In genomic region chr9:128191406-128192046, GRCh38 we compare ENCODE assay signal across 1 cellular context.
TF ChIP-seq lines count a peak whose summit lies in the region.

Gene CIZ1, minus strand, starts transcription at chr9:128191572. Its CDS starts 715 bp downstream, at chr9:128190857.

TF ChIP-seq in HepG2, 621 proteins besides CTCF, POLR2A, EP300 and RAD21 (continued from another document and continues in another):
- TF ChIP-seq STAT6 (CRISPR knock-in tag; IDR thresholded peaks at IDR 0.05; ENCODE audit: borderline replicate concordance) (no peak), GPBP1L1 (CRISPR knock-in tag; IDR thresholded peaks at IDR 0.05) (no peak), ZNF432 (CRISPR knock-in tag; IDR thresholded peaks at IDR 0.05; ENCODE audit: borderline replicate concordance) (no peak), ZBTB21 (CRISPR knock-in tag; IDR thresholded peaks at IDR 0.05) (no peak), MXD4 (CRISPR knock-in tag; IDR thresholded peaks at IDR 0.05) (no peak), NR2C2 (CRISPR knock-in tag; IDR thresholded peaks at IDR 0.05; ENCODE audit: borderline replicate concordance) (peak; percentile 66), TFE3 (CRISPR knock-in tag; IDR thresholded peaks at IDR 0.05) (no peak), LBX2 (CRISPR knock-in tag; IDR thresholded peaks at IDR 0.05; ENCODE audit: borderline replicate concordance) (no peak), EHMT2 (IDR thresholded peaks at IDR 0.05; ENCODE audit: borderline replicate concordance, low read depth, low read length) (no peak), SIN3A (IDR thresholded peaks at IDR 0.05; ENCODE audit: borderline replicate concordance, low read depth, low read length) (peak; percentile 54; the same call in 1 of the 2 replicates), MTERF4 (CRISPR knock-in tag; IDR thresholded peaks at IDR 0.05) (no peak), KAT7 (CRISPR knock-in tag; IDR thresholded peaks at IDR 0.05; ENCODE audit: borderline replicate concordance) (peak; percentile 55; the same call in 1 of the 2 replicates), ZNF572 (CRISPR knock-in tag; IDR thresholded peaks at IDR 0.05) (no peak), ZNF251 (CRISPR knock-in tag; IDR thresholded peaks at IDR 0.05) (no peak), MAFF (IDR thresholded peaks at IDR 0.05; ENCODE audit: low read depth, low read length) (no peak), ZNF792 (CRISPR knock-in tag; IDR thresholded peaks at IDR 0.05) (no peak), TMF1 (CRISPR knock-in tag; IDR thresholded peaks at IDR 0.05; ENCODE audit: low read depth) (peak; percentile 94), MTF2 (CRISPR knock-in tag; IDR thresholded peaks at IDR 0.05; ENCODE audit: borderline replicate concordance) (no peak), THAP7 (CRISPR knock-in tag; IDR thresholded peaks at IDR 0.05) (no peak), KDM4B (CRISPR knock-in tag; IDR thresholded peaks at IDR 0.05) (no peak), MTA3 (CRISPR knock-in tag; IDR thresholded peaks at IDR 0.05) (no peak), ZFP41 (CRISPR knock-in tag; IDR thresholded peaks at IDR 0.05; ENCODE audit: borderline replicate concordance) (0 out of 2 replicates have a peak, but pooled peaks have one; percentile 43), ZNF326 (CRISPR knock-in tag; IDR thresholded peaks at IDR 0.05; ENCODE audit: borderline replicate concordance) (no peak), BRCA1 (CRISPR knock-in tag; IDR thresholded peaks at IDR 0.05) (no peak), SP140L (CRISPR knock-in tag; IDR thresholded peaks at IDR 0.05; ENCODE audit: borderline replicate concordance) (no peak), HOXD1 (CRISPR knock-in tag; IDR thresholded peaks at IDR 0.05) (no peak), ZGPAT (CRISPR knock-in tag; IDR thresholded peaks at IDR 0.05) (peak; percentile 86), RFXAP (CRISPR knock-in tag; IDR thresholded peaks at IDR 0.05; ENCODE audit: borderline replicate concordance) (no peak), PATZ1 (CRISPR knock-in tag; IDR thresholded peaks at IDR 0.05) (peak; percentile 77; the same call in 1 of the 2 replicates), ZMYM3 (CRISPR knock-in tag; IDR thresholded peaks at IDR 0.05) (0 out of 2 replicates have a peak, but pooled peaks have one; percentile 29), ZNF737 (CRISPR knock-in tag; IDR thresholded peaks at IDR 0.05; ENCODE audit: borderline replicate concordance) (no peak), KAT8 (CRISPR knock-in tag; IDR thresholded peaks at IDR 0.05) (peak; percentile 90), ZNF891 (CRISPR knock-in tag; IDR thresholded peaks at IDR 0.05) (peak; percentile 89), PBX2 (CRISPR knock-in tag; IDR thresholded peaks at IDR 0.05) (no peak), TIGD3 (CRISPR knock-in tag; IDR thresholded peaks at IDR 0.05; ENCODE audit: borderline replicate concordance) (peak; percentile 59; the same call in 1 of the 2 replicates), DMAP1 (CRISPR knock-in tag; IDR thresholded peaks at IDR 0.05) (peak; percentile 67; the same call in 1 of the 2 replicates), ZNF513 (CRISPR knock-in tag; conservative IDR thresholded peaks at IDR 0.05) (no peak), RXRB (CRISPR knock-in tag; IDR thresholded peaks at IDR 0.05; ENCODE audit: borderline replicate concordance) (no peak), CC2D1A (CRISPR knock-in tag; IDR thresholded peaks at IDR 0.05) (no peak), CBX1 (IDR thresholded peaks at IDR 0.05; ENCODE audit: low read depth) (peak; percentile 30), NPAS2 (CRISPR knock-in tag; IDR thresholded peaks at IDR 0.05; ENCODE audit: borderline replicate concordance) (no peak), RBM22 (optimal IDR thresholded peaks at IDR 0.05; ENCODE audit: low read length) (no peak), CSRNP2 (CRISPR knock-in tag; conservative IDR thresholded peaks at IDR 0.05; ENCODE audit: low read depth) (no peak), ATF7-NPFF (CRISPR knock-in tag; IDR thresholded peaks at IDR 0.05; ENCODE audit: low read depth) (peak; percentile 58), NFYB (CRISPR knock-in tag; IDR thresholded peaks at IDR 0.05) (no peak), HNRNPL (IDR thresholded peaks at IDR 0.05; ENCODE audit: low read depth, low read length) (0 out of 2 replicates have a peak, but pooled peaks have one; percentile 20)
